8 cellular contexts compared by ENCODE assay signal in genomic region chr11:18526130-18526520, GRCh38. TPM values are rescaled to one million over a fixed set of nuclear protein-coding genes. Genes with fewer than 3 reads are reported as not detected.
DNase-seq lines count a peak whose midpoint lies in the region; ATAC-seq and TF ChIP-seq lines count a peak whose summit lies in the region.

No MANE protein-coding gene starts in this region.

- peak overlapping the region; percentile 98 to 100 (median 99) for H3K27ac Mint-ChIP-seq in IgD-negative memory B cell

- H3K4me3 ChIP-seq in AG10803 (ENCODE audit: low read length) = peak overlapping the region; percentile 94
- H3K4me3 ChIP-seq in choroid plexus epithelial cell (ENCODE audit: low read depth, low read length) = peak overlapping the region; percentile 96
- H3K4me3 ChIP-seq in muscle layer of duodenum (ENCODE audit: low read depth in 1 of 2, low read length in 2 of 2) = peak overlapping the region; percentile 88 to 96

- peaks cover 0 to 3% (median 0%) of the 10 kb centered on the region in 3 donors for H3K9me3 Mint-ChIP-seq in IgD-negative memory B cell

- peaks cover 11 to 26% of the 10 kb centered on the region in 2 donors for H3K4me1 ChIP-seq in muscle layer of duodenum (ENCODE audit: control insufficient read depth in 1 of 2, insufficient read depth in 2 of 2, low read length in 2 of 2)

- H3K4me3 Mint-ChIP-seq in IgD-negative memory B cell = peak overlapping the region; percentile 94 to 100 (median 99)

- ATAC-seq in HG02571 (IDR thresholded peaks at IDR 0.05; ENCODE audit: unreplicated experiment) (no peak), GM18519 (IDR thresholded peaks at IDR 0.05; ENCODE audit: low FRiP score, unreplicated experiment) (no peak), HG02852 (IDR thresholded peaks at IDR 0.05; ENCODE audit: unreplicated experiment) (no peak)

- H3K36me3 Mint-ChIP-seq in IgD-negative memory B cell = peaks cover 6% of the 10 kb centered on the region

- H3K36me3 ChIP-seq in muscle layer of duodenum (ENCODE audit: control insufficient read depth in 1 of 2, insufficient read depth in 2 of 2, low read length in 2 of 2) = peaks cover 0 to 4% of the 10 kb centered on the region in 2 donors

- no peak for DNase-seq in AG10803 (ENCODE audit: low read depth)
- peak; percentile 33 for DNase-seq in choroid plexus epithelial cell (ENCODE audit: low read depth)
- no peak for DNase-seq in NCI-H1105 (lab: John Stamatoyannopoulos, UW)

- TF ChIP-seq CTCF in AG10803 (conservative IDR thresholded peaks at IDR 0.05; ENCODE audit: low read length) = no peak
- TF ChIP-seq CTCF in choroid plexus epithelial cell (conservative IDR thresholded peaks at IDR 0.05; ENCODE audit: low read depth, low read length) = no peak

- H3K27me3 ChIP-seq in muscle layer of duodenum (ENCODE audit: low read depth, low read length) = no peaks in the 10 kb centered on the region

- no peaks in the 10 kb centered on the region for H3K27me3 Mint-ChIP-seq in IgD-negative memory B cell

- peaks cover 23 to 56% (median 35%) of the 10 kb centered on the region in 3 donors for H3K4me1 Mint-ChIP-seq in IgD-negative memory B cell

- no peaks in the 10 kb centered on the region for H3K9me3 ChIP-seq in muscle layer of duodenum (ENCODE audit: control insufficient read depth in 1 of 2, low read length in 2 of 2)

- H3K27ac ChIP-seq in muscle layer of duodenum (ENCODE audit: low read length) = peak overlapping the region; percentile 99

RNA-seq across cellular contexts. Expression of gene TSG101, which starts 0.6 kb away (rescaled TPM):
- 51.7 TPM for polyA plus RNA-seq in IgD-negative memory B cell
